Comparison of ENCODE assay signal across 1 cellular context in the genomic region with DNA sequence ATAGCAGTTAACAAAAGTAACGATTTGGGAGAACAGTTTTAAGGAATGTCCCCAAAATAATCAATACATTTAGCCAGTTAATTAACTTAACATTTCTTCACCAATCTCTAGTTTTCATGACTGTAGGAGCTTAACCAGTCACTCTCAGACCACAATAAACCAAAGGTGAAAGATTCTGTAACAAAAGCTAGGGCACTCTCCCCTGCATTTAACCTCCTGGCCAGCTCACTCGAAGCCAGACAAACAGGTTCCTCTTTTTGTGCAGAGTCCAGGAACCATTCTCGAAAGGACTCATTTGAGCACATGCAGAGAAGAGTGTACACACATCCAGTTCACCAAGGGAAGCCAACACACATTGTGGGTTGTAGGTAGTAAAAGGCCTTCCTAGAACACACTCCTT.
TF ChIP-seq lines count a peak whose summit lies in the region.

No MANE protein-coding gene starts in this region.

TF ChIP-seq in GM23338, 12 proteins besides CTCF, POLR2A, EP300 and RAD21:
- TF ChIP-seq, protein P1, sequence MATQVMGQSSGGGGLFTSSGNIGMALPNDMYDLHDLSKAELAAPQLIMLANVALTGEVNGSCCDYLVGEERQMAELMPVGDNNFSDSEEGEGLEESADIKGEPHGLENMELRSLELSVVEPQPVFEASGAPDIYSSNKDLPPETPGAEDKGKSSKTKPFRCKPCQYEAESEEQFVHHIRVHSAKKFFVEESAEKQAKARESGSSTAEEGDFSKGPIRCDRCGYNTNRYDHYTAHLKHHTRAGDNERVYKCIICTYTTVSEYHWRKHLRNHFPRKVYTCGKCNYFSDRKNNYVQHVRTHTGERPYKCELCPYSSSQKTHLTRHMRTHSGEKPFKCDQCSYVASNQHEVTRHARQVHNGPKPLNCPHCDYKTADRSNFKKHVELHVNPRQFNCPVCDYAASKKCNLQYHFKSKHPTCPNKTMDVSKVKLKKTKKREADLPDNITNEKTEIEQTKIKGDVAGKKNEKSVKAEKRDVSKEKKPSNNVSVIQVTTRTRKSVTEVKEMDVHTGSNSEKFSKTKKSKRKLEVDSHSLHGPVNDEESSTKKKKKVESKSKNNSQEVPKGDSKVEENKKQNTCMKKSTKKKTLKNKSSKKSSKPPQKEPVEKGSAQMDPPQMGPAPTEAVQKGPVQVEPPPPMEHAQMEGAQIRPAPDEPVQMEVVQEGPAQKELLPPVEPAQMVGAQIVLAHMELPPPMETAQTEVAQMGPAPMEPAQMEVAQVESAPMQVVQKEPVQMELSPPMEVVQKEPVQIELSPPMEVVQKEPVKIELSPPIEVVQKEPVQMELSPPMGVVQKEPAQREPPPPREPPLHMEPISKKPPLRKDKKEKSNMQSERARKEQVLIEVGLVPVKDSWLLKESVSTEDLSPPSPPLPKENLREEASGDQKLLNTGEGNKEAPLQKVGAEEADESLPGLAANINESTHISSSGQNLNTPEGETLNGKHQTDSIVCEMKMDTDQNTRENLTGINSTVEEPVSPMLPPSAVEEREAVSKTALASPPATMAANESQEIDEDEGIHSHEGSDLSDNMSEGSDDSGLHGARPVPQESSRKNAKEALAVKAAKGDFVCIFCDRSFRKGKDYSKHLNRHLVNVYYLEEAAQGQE (IDR thresholded peaks at IDR 0.05; ENCODE audit: unreplicated experiment): no peak
- TF ChIP-seq CREB1 (CRISPR knock-in tag; IDR thresholded peaks at IDR 0.05; ENCODE audit: low read depth): no peak
- TF ChIP-seq ZNF331 (CRISPR knock-in tag; IDR thresholded peaks at IDR 0.05; ENCODE audit: low read depth): no peak
- no peak for TF ChIP-seq NANOG (IDR thresholded peaks at IDR 0.05; ENCODE audit: borderline replicate concordance)
- TF ChIP-seq, protein P2, sequence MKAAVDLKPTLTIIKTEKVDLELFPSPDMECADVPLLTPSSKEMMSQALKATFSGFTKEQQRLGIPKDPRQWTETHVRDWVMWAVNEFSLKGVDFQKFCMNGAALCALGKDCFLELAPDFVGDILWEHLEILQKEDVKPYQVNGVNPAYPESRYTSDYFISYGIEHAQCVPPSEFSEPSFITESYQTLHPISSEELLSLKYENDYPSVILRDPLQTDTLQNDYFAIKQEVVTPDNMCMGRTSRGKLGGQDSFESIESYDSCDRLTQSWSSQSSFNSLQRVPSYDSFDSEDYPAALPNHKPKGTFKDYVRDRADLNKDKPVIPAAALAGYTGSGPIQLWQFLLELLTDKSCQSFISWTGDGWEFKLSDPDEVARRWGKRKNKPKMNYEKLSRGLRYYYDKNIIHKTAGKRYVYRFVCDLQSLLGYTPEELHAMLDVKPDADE (IDR thresholded peaks at IDR 0.05): no peak
- TF ChIP-seq EZH2phosphoT487 (IDR thresholded peaks at IDR 0.05; ENCODE audit: unreplicated experiment): no peak
- no peak for TF ChIP-seq POLR2AphosphoS5 (IDR thresholded peaks at IDR 0.05; ENCODE audit: low read depth)
- no peak for TF ChIP-seq STAT1 (IDR thresholded peaks at IDR 0.05; ENCODE audit: unreplicated experiment)
